19 cellular contexts compared by ENCODE assay signal in the genomic region with DNA sequence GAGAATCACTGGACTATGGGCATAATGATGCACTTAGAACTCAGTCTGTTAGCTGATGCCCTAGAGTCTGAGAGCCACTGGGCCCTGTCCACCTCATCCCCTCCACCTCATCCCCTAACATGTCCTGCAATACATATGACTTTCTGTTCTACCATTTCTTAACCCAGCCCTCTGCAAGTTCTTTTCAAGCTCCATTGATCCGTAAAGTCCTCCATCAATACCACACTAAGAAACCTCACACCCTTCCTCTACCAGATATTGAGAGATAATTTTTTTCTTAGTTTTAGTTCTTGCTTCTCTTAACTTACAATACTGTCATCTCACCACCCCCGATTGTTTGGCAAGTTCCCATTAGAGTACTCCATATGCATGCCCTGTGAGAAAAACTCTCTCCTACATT. TPM values are rescaled to one million over a fixed set of nuclear protein-coding genes. Genes with fewer than 3 reads are reported as not detected.
DNase-seq lines count a peak whose midpoint lies in the region; ATAC-seq, FAIRE-seq and TF ChIP-seq lines count a peak whose summit lies in the region.
"Had no signal": no experiment of that assay in that cellular context is flagged by ENCODE, and none has a peak within 500 bp of the region (broad histone marks: within the 10 kb centered on the region; RNA-seq: fewer than 3 reads in every experiment).

No MANE protein-coding gene starts in this region.

- FAIRE-seq in pancreas (lab: Jason Lieb, UNC) = no peak
- FAIRE-seq: keratinocyte, small intestine had no signal

- intact Hi-C loops in pancreas (cut with DNase I) = loop anchor here in 1 of 3 donors (10.0 kb wide), 1 partner anchor 369 kb away; no protein-coding TSS in a partner anchor

- DNase-seq in pancreas (no peak), SHP77 (lab: John Stamatoyannopoulos, UW) (no peak), Peyer's patch (no peak)
- DNase-seq in activated naive CD4-positive, alpha-beta T cell treated with Interleukin-2 at 50 U/mL for 16 hours = no peak
- DNase-seq: activated CD8-positive, alpha-beta memory T cell treated with anti-CD3 and anti-CD28 coated beads, Interleukin-2, amount 50 U/mL, for 4 hours; activated naive CD8-positive, alpha-beta T cell treated with anti-CD3 and anti-CD28 coated beads, Interleukin-2, amount 10 ng/mL, durations not matched to agents 7 days and 5 days; CD8-positive, alpha-beta memory T cell; cerebellar nuclear complex; midbrain; NCI-H2171; small intestine had no signal

- TF ChIP-seq POLR2A in Peyer's patch (IDR thresholded peaks at IDR 0.05) = no peak

- H3K9me3 ChIP-seq in pancreas (no peaks in the 10 kb centered on the region), Peyer's patch (no peaks in the 10 kb centered on the region)

- H3K4me3 ChIP-seq in pancreas (no peak overlapping the region), Peyer's patch (no peak overlapping the region)

- ATAC-seq in GM19328 (IDR thresholded peaks at IDR 0.05; ENCODE audit: unreplicated experiment) = peak; percentile 63
- ATAC-seq in HG02588 (IDR thresholded peaks at IDR 0.05; ENCODE audit: unreplicated experiment) = peak; percentile 61
- peak; percentile 75 for ATAC-seq in HG03175 (IDR thresholded peaks at IDR 0.05; ENCODE audit: unreplicated experiment)
- no peak for ATAC-seq in pancreas
- ATAC-seq: SK-N-SH treated with all-trans-retinoic acid at 6 μM for 48 hours, WTC11 had no signal

- no peaks in the 10 kb centered on the region for H3K27me3 ChIP-seq in pancreas
- no peaks in the 10 kb centered on the region for H3K27me3 ChIP-seq in Peyer's patch

- H3K4me1 ChIP-seq in pancreas (no peaks in the 10 kb centered on the region), Peyer's patch (peaks cover 0 to 5% (median 0%) of the 10 kb centered on the region in 4 donors)

- H3K36me3 ChIP-seq in pancreas = no peaks in the 10 kb centered on the region
- no peaks in the 10 kb centered on the region for H3K36me3 ChIP-seq in Peyer's patch

- WGBS in pancreas, 2 donors = 69 to 85% methylated on average over 2 of the region's 2 CpGs

- H3K27ac ChIP-seq in pancreas (no peak overlapping the region), Peyer's patch (no peak overlapping the region)

- no peak for TF ChIP-seq CTCF in pancreas (IDR thresholded peaks at IDR 0.05)
- no peak for TF ChIP-seq CTCF in Peyer's patch (IDR thresholded peaks at IDR 0.05)

RNA-seq across cellular contexts. Expression of gene FCRL4, which starts 22.1 kb away (rescaled TPM):
- total RNA-seq in pancreas (not detected), Peyer's patch (1 to 10 TPM in 1 of 4 donors, not detected in 3; 2.5 TPM)
- not detected for polyA plus RNA-seq in pancreas
- total RNA-seq: activated naive CD8-positive, alpha-beta T cell treated with anti-CD3 and anti-CD28 coated beads, Interleukin-2, amount 10 ng/mL, durations not matched to agents 7 days and 5 days; CD8-positive, alpha-beta memory T cell; osteocyte; subcutaneous adipose tissue; WTC11 had no signal
- polyA plus RNA-seq: CD8-positive, alpha-beta memory T cell; keratinocyte had no signal

RNA-seq across cellular contexts. Expression of gene FCRL5, which starts 23.4 kb away (rescaled TPM):
- total RNA-seq in pancreas (1 to 10 TPM in 1 of 6 donors, under 1 TPM in 3, not detected in 2; 0.05 to 1.4 (median 0.10) TPM), Peyer's patch (10 to 100 TPM in 1 of 4 donors, 1 to 10 TPM in 2, under 1 TPM in 1; 0.53 to 19.0 (median 3.8) TPM)
- polyA plus RNA-seq in pancreas = under 1 TPM in 1 of 2 donors, not detected in 1; 0.02 TPM
- total RNA-seq: CD8-positive, alpha-beta memory T cell; osteocyte had no signal
- polyA plus RNA-seq: CD8-positive, alpha-beta memory T cell; keratinocyte had no signal

Comparison
In these comparisons a context has a peak if more than half of its experiments do, and no peak if none do; other contexts are left out.
1. ATAC-seq: peak in GM19328 (single experiment), HG02588 (single experiment) and HG03175 (single experiment); none in pancreas (0 of 4).